16 cellular contexts compared by ENCODE assay signal in the genomic region with DNA sequence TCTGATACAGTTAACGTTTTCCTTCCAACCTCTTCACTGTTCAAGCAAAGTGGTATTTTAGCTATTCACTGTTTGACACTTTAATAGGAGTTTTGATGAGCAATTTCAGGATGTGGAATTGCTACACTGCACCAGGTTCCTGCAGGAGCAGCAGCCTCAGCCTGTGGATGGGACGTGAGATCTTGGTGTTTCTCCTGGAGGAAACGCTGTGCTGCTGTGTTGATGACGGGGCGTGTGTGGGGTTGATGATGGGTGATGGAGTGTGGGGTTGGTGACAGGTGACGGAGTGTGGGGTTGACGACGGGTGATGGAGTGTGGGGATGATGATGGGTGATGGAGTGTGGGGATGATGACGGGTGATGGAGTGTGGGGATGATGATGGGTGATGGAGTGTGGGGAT.
"Had no signal": no experiment of that assay in that cellular context is flagged by ENCODE, and none has a peak within 500 bp of the region (broad histone marks: within the 10 kb centered on the region; RNA-seq: fewer than 3 reads in every experiment).

No MANE protein-coding gene starts in this region.

- H3K27me3 ChIP-seq: ascending aorta, upper lobe of right lung had no signal

- H3K27ac ChIP-seq: ascending aorta, upper lobe of right lung had no signal

- ATAC-seq: left lobe of liver, right cardiac atrium, upper lobe of right lung had no signal

- H3K4me3 ChIP-seq: ascending aorta, lung, upper lobe of right lung had no signal

- H3K27ac Mint-ChIP-seq: mesothelial cell of epicardium; nephron; T-helper 1 cell treated with Interleukin-12 subunit alpha and Interleukin-12 subunit beta and Interleukin-4 antibody, amounts not matched to agents 30 μg/mL and 1 μg/mL, for 36 hours had no signal

- DNase-seq: activated CD4-positive, alpha-beta T cell treated with anti-CD3 and anti-CD28 coated beads for 1 hour; cerebellar nuclear complex; cortex of kidney; kidney; occipital lobe; right cardiac atrium; small intestine; stimulated activated CD4-positive, alpha-beta T cell treated with anti-CD3 and anti-CD28 coated beads, Interleukin-4, amount 100 ng/mL, for 24 hours; stimulated activated naive CD4-positive, alpha-beta T cell; upper lobe of right lung had no signal

- H3K9me3 ChIP-seq: ascending aorta, upper lobe of right lung had no signal

- H3K9me3 Mint-ChIP-seq: mesothelial cell of epicardium, nephron had no signal

- H3K4me1 ChIP-seq: ascending aorta had no signal

- H3K4me3 Mint-ChIP-seq: mesothelial cell of epicardium; nephron; T-helper 1 cell treated with Interleukin-12 subunit alpha and Interleukin-12 subunit beta and Interleukin-4 antibody, amounts not matched to agents 30 μg/mL and 1 μg/mL, for 36 hours had no signal

- H3K36me3 ChIP-seq: ascending aorta, upper lobe of right lung had no signal
